In genomic region chr10:95300140-95300539, GRCh38 we compare ENCODE assay signal across 23 cellular contexts.
"Had no signal": no experiment of that assay in that cellular context is flagged by ENCODE, and none has a peak within 500 bp of the region (broad histone marks: within the 10 kb centered on the region; RNA-seq: fewer than 3 reads in every experiment).

No MANE protein-coding gene starts in this region.

- ATAC-seq: SK-N-SH treated with all-trans-retinoic acid at 6 μM for 48 hours, T-helper 17 cell had no signal

- H3K27me3 Mint-ChIP-seq: IgD-negative memory B cell had no signal

- FAIRE-seq: HTR-8/SVneo, RCC 7860 had no signal

- H3K4me1 ChIP-seq: SJCRH30 had no signal

- H3K4me3 ChIP-seq: SJCRH30 had no signal

- H3K36me3 Mint-ChIP-seq: IgD-negative memory B cell had no signal

- DNase-seq: KBM-7, MV-4-11, NCI-H1092, NCI-H1105 treated with DMSO at 0.1 percent for 48 hours, NCI-H1417 treated with DMSO at 0.1 percent for 48 hours, NCI-H146, NCI-H1694 treated with DMSO at 0.1 percent for 48 hours, NCI-H1930, NCI-H2081, NCI-H2107, NCI-H2227 treated with DMSO at 0.1 percent for 48 hours, NCI-H524, NCI-H526 treated with DMSO at 0.1 percent for 48 hours, NCI-H748 treated with DMSO at 0.1 percent for 48 hours, RPMI8226, SHP77 treated with DMSO at 0.1 percent for 48 hours, SJCRH30, T-helper 1 cell, T-helper 17 cell had no signal

- H3K27ac ChIP-seq: SJCRH30 had no signal

- H3K9me3 Mint-ChIP-seq: IgD-negative memory B cell had no signal

- H3K36me3 ChIP-seq: SJCRH30 had no signal

- H3K27ac Mint-ChIP-seq: IgD-negative memory B cell, T-helper 17 cell had no signal

- H3K27me3 ChIP-seq: SJCRH30 had no signal

- H3K4me3 Mint-ChIP-seq: IgD-negative memory B cell, T-helper 17 cell had no signal

- H3K9me3 ChIP-seq: SJCRH30 had no signal
